Comparison of ENCODE assay signal across 1 cellular context in genomic region chr12:123164710-123165261, GRCh38.
TF ChIP-seq lines count a peak whose summit lies in the region.

No MANE protein-coding gene starts in this region.

TF ChIP-seq in GM12878, 131 proteins besides CTCF, POLR2A, EP300 and RAD21:
- no peak for TF ChIP-seq PAX5 (IDR thresholded peaks at IDR 0.05; ENCODE audit: borderline replicate concordance, low read depth, low read length)
- no peak for TF ChIP-seq NR2C2 (IDR thresholded peaks at IDR 0.05; ENCODE audit: borderline replicate concordance, control insufficient read depth, insufficient read length, low read depth)
- no peak for TF ChIP-seq PBX3 (IDR thresholded peaks at IDR 0.05; ENCODE audit: insufficient replicate concordance, low read depth, low read length)
- TF ChIP-seq NR2F1 (conservative IDR thresholded peaks at IDR 0.05), result no peak
- no peak for TF ChIP-seq BCL11A (IDR thresholded peaks at IDR 0.05; ENCODE audit: low read depth, low read length)
- TF ChIP-seq PKNOX1 (IDR thresholded peaks at IDR 0.05), result no peak
- no peak for TF ChIP-seq ASH2L (IDR thresholded peaks at IDR 0.05; ENCODE audit: borderline replicate concordance, low read depth)
